20 cellular contexts compared by ENCODE assay signal in genomic region chr18:48679236-48679635, GRCh38.
DNase-seq lines count a peak whose midpoint lies in the region; ATAC-seq lines count a peak whose summit lies in the region.
"Had no signal": no experiment of that assay in that cellular context is flagged by ENCODE, and none has a peak within 500 bp of the region (broad histone marks: within the 10 kb centered on the region; RNA-seq: fewer than 3 reads in every experiment).

No MANE protein-coding gene starts in this region.

- H2BK15ac ChIP-seq in mesenchymal stem cell (ENCODE audit: low read depth, poor library complexity, severe bottlenecking) = peak overlapping the region; percentile 12

- H3K14ac ChIP-seq in mesenchymal stem cell (ENCODE audit: low read length in 2 of 2) = no peak overlapping the region

- no peaks in the 10 kb centered on the region for H3K9me3 ChIP-seq in CD4-positive, CD25-positive, alpha-beta regulatory T cell (ENCODE audit: control insufficient read depth in 2 of 2, low read length in 2 of 2)
- H3K9me3 ChIP-seq in mesenchymal stem cell (ENCODE audit: control insufficient read depth, low read length) = no peaks in the 10 kb centered on the region
- H3K9me3 ChIP-seq: lower lobe of right lung, sigmoid colon had no signal

- no peaks in the 10 kb centered on the region for H3K27me3 ChIP-seq in CD4-positive, CD25-positive, alpha-beta regulatory T cell (ENCODE audit: control insufficient read depth, insufficient read depth, low read length)
- H3K27me3 ChIP-seq in mesenchymal stem cell (ENCODE audit: control insufficient read depth in 1 of 2, insufficient read depth in 1 of 2, low read length in 2 of 2) = no peaks in the 10 kb centered on the region
- H3K27me3 ChIP-seq: sigmoid colon had no signal

- H2BK12ac ChIP-seq in mesenchymal stem cell (ENCODE audit: low read length in 2 of 2) = no peak overlapping the region

- peaks cover 4% of the 10 kb centered on the region for H3K4me1 ChIP-seq in CD4-positive, CD25-positive, alpha-beta regulatory T cell (ENCODE audit: control insufficient read depth, insufficient read depth, low read length, poor library complexity, severe bottlenecking)
- H3K4me1 ChIP-seq in mesenchymal stem cell (ENCODE audit: control insufficient read depth, insufficient read depth, low read depth, low read length) = peaks cover 27% of the 10 kb centered on the region

- no peak overlapping the region for H3K4me3 Mint-ChIP-seq in CD4-positive, CD25-positive, alpha-beta regulatory T cell
- no peak overlapping the region for H3K4me3 Mint-ChIP-seq in activated T-helper 17 cell treated with anti-CD3 and anti-CD28 coated beads, Interleukin-2, amount 50 U/mL, for 72 hours
- no peak overlapping the region for H3K4me3 Mint-ChIP-seq in activated CD4-positive, alpha-beta memory T cell treated with anti-CD3 and anti-CD28 coated beads, Interleukin-2, amount 10 ng/mL, durations not matched to agents 7 days and 5 days
- H3K4me3 Mint-ChIP-seq: activated CD8-positive, alpha-beta memory T cell treated with anti-CD3 and anti-CD28 coated beads, Interleukin-2, amount 10 ng/mL, durations not matched to agents 7 days and 5 days; B cell; effector memory CD8-positive, alpha-beta T cell had no signal

- H3K4me1 Mint-ChIP-seq in CD4-positive, CD25-positive, alpha-beta regulatory T cell = peaks cover 0 to 3% (median 0%) of the 10 kb centered on the region in 4 donors
- no peaks in the 10 kb centered on the region for H3K4me1 Mint-ChIP-seq in activated T-helper 17 cell treated with anti-CD3 and anti-CD28 coated beads, Interleukin-2, amount 50 U/mL, for 72 hours
- H3K4me1 Mint-ChIP-seq in activated CD4-positive, alpha-beta memory T cell treated with anti-CD3 and anti-CD28 coated beads, Interleukin-2, amount 10 ng/mL, durations not matched to agents 7 days and 5 days = peaks cover 6% of the 10 kb centered on the region

- no peak overlapping the region for H3K23ac ChIP-seq in mesenchymal stem cell (ENCODE audit: low read length in 2 of 2)

- no peaks in the 10 kb centered on the region for H3K27me3 Mint-ChIP-seq in CD4-positive, CD25-positive, alpha-beta regulatory T cell
- H3K27me3 Mint-ChIP-seq in activated T-helper 17 cell treated with anti-CD3 and anti-CD28 coated beads, Interleukin-2, amount 50 U/mL, for 72 hours = no peaks in the 10 kb centered on the region
- no peaks in the 10 kb centered on the region for H3K27me3 Mint-ChIP-seq in activated CD4-positive, alpha-beta memory T cell treated with anti-CD3 and anti-CD28 coated beads, Interleukin-2, amount 10 ng/mL, durations not matched to agents 7 days and 5 days
- H3K27me3 Mint-ChIP-seq: activated CD8-positive, alpha-beta memory T cell treated with anti-CD3 and anti-CD28 coated beads, Interleukin-2, amount 10 ng/mL, durations not matched to agents 7 days and 5 days; B cell; effector memory CD8-positive, alpha-beta T cell had no signal

- H3K18ac ChIP-seq in mesenchymal stem cell (ENCODE audit: low read depth in 1 of 2, low read length in 2 of 2) = no peak overlapping the region

- no peak overlapping the region for H2BK5ac ChIP-seq in mesenchymal stem cell (ENCODE audit: low read depth, low read length, poor library complexity, severe bottlenecking)

- H3K36me3 ChIP-seq in CD4-positive, CD25-positive, alpha-beta regulatory T cell (ENCODE audit: control insufficient read depth, insufficient read depth, low read length) = no peaks in the 10 kb centered on the region
- peaks cover 17 to 44% of the 10 kb centered on the region in 2 experiments for H3K36me3 ChIP-seq in mesenchymal stem cell (ENCODE audit: control insufficient read depth in 1 of 2, insufficient read depth in 2 of 2, low read depth in 1 of 2, low read length in 2 of 2)
- H3K36me3 ChIP-seq: lower lobe of right lung had no signal

- no peak overlapping the region for H2BK120ac ChIP-seq in mesenchymal stem cell (ENCODE audit: low read depth, low read length)

- H2AFZ ChIP-seq in mesenchymal stem cell (ENCODE audit: low read depth, low read length) = no peak overlapping the region

- CTCF ChIA-PET in activated CD4-positive, alpha-beta memory T cell treated with anti-CD3 and anti-CD28 coated beads, Interleukin-2, amount 10 ng/mL, durations not matched to agents 7 days and 5 days (lab: Charles Lee) = interaction anchor here (2.0 kb wide), 1 partner anchor 559 kb away, joined by 9 read pairs; no protein-coding TSS in a partner anchor

- no peak overlapping the region for H3K4me2 ChIP-seq in mesenchymal stem cell (ENCODE audit: low read length, poor library complexity, severe bottlenecking)

- no peaks in the 10 kb centered on the region for H3K36me3 Mint-ChIP-seq in CD4-positive, CD25-positive, alpha-beta regulatory T cell
- no peaks in the 10 kb centered on the region for H3K36me3 Mint-ChIP-seq in activated T-helper 17 cell treated with anti-CD3 and anti-CD28 coated beads, Interleukin-2, amount 50 U/mL, for 72 hours (ENCODE audit: low read depth)
- no peaks in the 10 kb centered on the region for H3K36me3 Mint-ChIP-seq in activated CD4-positive, alpha-beta memory T cell treated with anti-CD3 and anti-CD28 coated beads, Interleukin-2, amount 10 ng/mL, durations not matched to agents 7 days and 5 days (ENCODE audit: low read depth)
- H3K36me3 Mint-ChIP-seq: activated CD8-positive, alpha-beta memory T cell treated with anti-CD3 and anti-CD28 coated beads, Interleukin-2, amount 10 ng/mL, durations not matched to agents 7 days and 5 days had no signal

- H4K91ac ChIP-seq in mesenchymal stem cell (ENCODE audit: low read length) = no peak overlapping the region

- no peak overlapping the region for H3K27ac ChIP-seq in CD4-positive, CD25-positive, alpha-beta regulatory T cell (ENCODE audit: insufficient read depth, low read length, poor library complexity, severe bottlenecking)
- no peak overlapping the region for H3K27ac ChIP-seq in mesenchymal stem cell (ENCODE audit: low read length, poor library complexity, severe bottlenecking)

- no peak for ATAC-seq in CD4-positive, CD25-positive, alpha-beta regulatory T cell (ENCODE audit: low read depth in 2 of 2)
- no peak for ATAC-seq in activated T-helper 17 cell treated with anti-CD3 and anti-CD28 coated beads, Interleukin-2, amount 50 U/mL, for 72 hours (replicated peaks)
- no peak for ATAC-seq in HG03135 (IDR thresholded peaks at IDR 0.05; ENCODE audit: unreplicated experiment)
- ATAC-seq in HG03025 (IDR thresholded peaks at IDR 0.05; ENCODE audit: low FRiP score, unreplicated experiment) = no peak
- ATAC-seq: activated CD8-positive, alpha-beta memory T cell treated with anti-CD3 and anti-CD28 coated beads, Interleukin-2, amount 10 ng/mL, durations not matched to agents 7 days and 5 days; effector memory CD8-positive, alpha-beta T cell; HepG2; lower lobe of right lung had no signal

- POLR2A ChIA-PET in activated CD4-positive, alpha-beta memory T cell treated with anti-CD3 and anti-CD28 coated beads, Interleukin-2, amount 10 ng/mL, durations not matched to agents 7 days and 5 days (lab: Charles Lee) = interaction anchor here (0.8 kb wide), 1 partner anchor 9 kb away, joined by 3 read pairs; no protein-coding TSS in a partner anchor

- H3K79me1 ChIP-seq in mesenchymal stem cell (replicated peaks; ENCODE audit: low read length, poor library complexity, severe bottlenecking) = peaks cover 26% of the 10 kb centered on the region

- no peak overlapping the region for H3K4ac ChIP-seq in mesenchymal stem cell (ENCODE audit: low read depth in 1 of 2, low read length in 2 of 2)

- no peaks in the 10 kb centered on the region for H3K9me3 Mint-ChIP-seq in CD4-positive, CD25-positive, alpha-beta regulatory T cell
- no peaks in the 10 kb centered on the region for H3K9me3 Mint-ChIP-seq in activated T-helper 17 cell treated with anti-CD3 and anti-CD28 coated beads, Interleukin-2, amount 50 U/mL, for 72 hours
- no peaks in the 10 kb centered on the region for H3K9me3 Mint-ChIP-seq in activated CD4-positive, alpha-beta memory T cell treated with anti-CD3 and anti-CD28 coated beads, Interleukin-2, amount 10 ng/mL, durations not matched to agents 7 days and 5 days
- H3K9me3 Mint-ChIP-seq: effector memory CD8-positive, alpha-beta T cell had no signal

- no peak overlapping the region for H3K4me3 ChIP-seq in CD4-positive, CD25-positive, alpha-beta regulatory T cell (ENCODE audit: low read depth, low read length)
- no peak overlapping the region for H3K4me3 ChIP-seq in mesenchymal stem cell (ENCODE audit: insufficient read depth in 1 of 2, low read depth in 1 of 2, low read length in 2 of 2)
- H3K4me3 ChIP-seq: lower lobe of right lung, sigmoid colon had no signal

- in situ Hi-C loops in KBM-7 (cut with MboI; ENCODE audit: low pct_unique_long_range_greater_than_20kb, low sequenced_read_pairs) = loop anchor here (25.0 kb wide), 2 partner anchors 758 to 1183 kb away; no protein-coding TSS in a partner anchor

- no peak overlapping the region for H4K8ac ChIP-seq in mesenchymal stem cell (ENCODE audit: low read length)

- no peak for DNase-seq in CD4-positive, CD25-positive, alpha-beta regulatory T cell
- peak; percentile 37 for DNase-seq in KBM-7
- no peak for DNase-seq in mesenchymal stem cell
- no peak for DNase-seq in activated CD4-positive, alpha-beta memory T cell treated with anti-CD3 and anti-CD28 coated beads, Interleukin-2, amount 10 ng/mL, durations not matched to agents 7 days and 5 days
- DNase-seq: activated CD8-positive, alpha-beta memory T cell treated with anti-CD3 and anti-CD28 coated beads, Interleukin-2, amount 10 ng/mL, durations not matched to agents 7 days and 5 days; activated effector memory CD4-positive, alpha-beta T cell treated with Interleukin-2 at 50 U/mL for 16 hours; amniotic stem cell; effector memory CD8-positive, alpha-beta T cell; GOT3; lower lobe of right lung; NCI-H1105 treated with DMSO at 0.1 percent for 48 hours; NK-92 treated with Interleukin-12 subunit alpha and Interleukin-12 subunit beta, amount 100 ng/mL, for 24 hours; occipital lobe; stimulated activated CD4-positive, alpha-beta T cell treated with anti-CD3 and anti-CD28 coated beads, Interleukin-2, amount 100 ng/mL, for 24 hours had no signal

- no peak overlapping the region for H2AK5ac ChIP-seq in mesenchymal stem cell (ENCODE audit: low read length, severe bottlenecking)

- 100% methylated on average over 2 of the region's 3 CpGs for WGBS in mesenchymal stem cell

- H3K27ac Mint-ChIP-seq in CD4-positive, CD25-positive, alpha-beta regulatory T cell = peak overlapping the region in 2 of 3 donors; percentile 2 to 26
- peak overlapping the region; percentile 47 for H3K27ac Mint-ChIP-seq in activated T-helper 17 cell treated with anti-CD3 and anti-CD28 coated beads, Interleukin-2, amount 50 U/mL, for 72 hours
- H3K27ac Mint-ChIP-seq in activated CD4-positive, alpha-beta memory T cell treated with anti-CD3 and anti-CD28 coated beads, Interleukin-2, amount 10 ng/mL, durations not matched to agents 7 days and 5 days = no peak overlapping the region
- H3K27ac Mint-ChIP-seq: activated CD8-positive, alpha-beta memory T cell treated with anti-CD3 and anti-CD28 coated beads, Interleukin-2, amount 10 ng/mL, durations not matched to agents 7 days and 5 days; B cell had no signal

- no peak overlapping the region for H3K9ac ChIP-seq in mesenchymal stem cell (ENCODE audit: low read length)
